Comparison of ENCODE assay signal across 20 cellular contexts in genomic region chr1:51600529-51600928, GRCh38.
"Had no signal": no experiment of that assay in that cellular context is flagged by ENCODE, and none has a peak within 500 bp of the region (broad histone marks: within the 10 kb centered on the region; RNA-seq: fewer than 3 reads in every experiment).

No MANE protein-coding gene starts in this region.

- H3K36me3 ChIP-seq: neural progenitor cell, right lobe of liver, thyroid gland had no signal

- H3K4me3 ChIP-seq: neural progenitor cell, right lobe of liver, thyroid gland had no signal

- DNase-seq: activated B cell treated with CpG ODN at 0.5 μM for 24 hours; activated CD4-positive, alpha-beta T cell treated with anti-CD3 and anti-CD28 coated beads for 48 hours; activated CD8-positive, alpha-beta T cell treated with anti-CD3 and anti-CD28 coated beads for 36 hours; activated naive CD4-positive, alpha-beta T cell treated with anti-CD3 and anti-CD28 coated beads for 36 hours; activated T-cell treated with anti-CD3 and anti-CD28 coated beads, Interleukin-2, amount 50 U/mL, for 1 hour; anterior cingulate cortex; caudate nucleus; erythroblast; head of caudate nucleus; left ventricle myocardium superior; mesendoderm; naive thymus-derived CD4-positive, alpha-beta T cell; right lobe of liver; stimulated activated naive CD4-positive, alpha-beta T cell treated with Interleukin-2 at 50 U/mL for 16 hours; T-cell; thyroid gland had no signal

- ATAC-seq: activated CD8-positive, alpha-beta T cell treated with anti-CD3 and anti-CD28 coated beads for 36 hours; left ventricle myocardium superior; naive thymus-derived CD4-positive, alpha-beta T cell; right lobe of liver; T-cell had no signal

- H3K27ac ChIP-seq: neural progenitor cell, right lobe of liver, thyroid gland had no signal

- H3K27me3 ChIP-seq: neural progenitor cell, right lobe of liver, thyroid gland had no signal

- H3K4me1 ChIP-seq: neural progenitor cell, right lobe of liver, thyroid gland had no signal

- H3K9me3 ChIP-seq: right lobe of liver, thyroid gland had no signal

- FAIRE-seq: colon, frontal cortex, urothelium cell line had no signal
